Comparison of ENCODE assay signal across 24 cellular contexts in the genomic region with DNA sequence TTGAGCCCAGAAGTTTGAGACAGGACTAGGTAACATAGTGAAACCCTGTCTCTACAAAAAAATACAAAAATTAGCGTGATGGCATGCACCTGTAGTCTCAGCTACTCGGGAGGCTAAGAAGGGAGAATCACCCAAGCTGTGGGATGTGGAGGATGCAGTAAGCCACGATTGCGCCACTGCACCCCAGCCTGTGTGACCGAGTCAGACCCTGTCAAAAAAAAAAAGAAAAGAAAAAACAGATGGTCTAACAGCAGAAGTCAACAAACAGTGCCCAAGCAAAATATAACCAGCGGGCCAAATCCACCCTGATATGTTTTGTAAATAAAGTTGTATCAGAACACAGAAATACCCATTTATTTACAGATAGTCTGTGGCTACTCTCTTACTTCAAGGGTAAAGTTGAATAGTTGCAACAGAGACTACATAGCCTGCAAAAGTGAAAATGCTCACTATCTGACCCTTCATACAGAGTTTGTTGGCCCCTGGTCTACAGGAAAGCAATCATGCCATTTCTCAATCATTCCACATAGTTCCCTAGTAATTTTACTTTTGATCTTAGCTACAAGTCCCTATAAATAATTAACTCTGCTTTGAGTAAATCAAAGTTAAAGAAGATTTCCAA.
DNase-seq lines count a peak whose midpoint lies in the region; ATAC-seq, FAIRE-seq and TF ChIP-seq lines count a peak whose summit lies in the region.
"Had no signal": no experiment of that assay in that cellular context is flagged by ENCODE, and none has a peak within 500 bp of the region (broad histone marks: within the 10 kb centered on the region; RNA-seq: fewer than 3 reads in every experiment).

No MANE protein-coding gene starts in this region.

- H3K4me1 ChIP-seq in adipocyte (ENCODE audit: control insufficient read depth, insufficient read depth, low read length) (no peaks in the 10 kb centered on the region), HepG2 (ENCODE audit: insufficient read depth, low read length) (peaks cover 14% of the 10 kb centered on the region)
- H3K4me1 ChIP-seq: BLaER1 treated with 17β-estradiol and CSF1 and Interleukin-3, amounts not matched to agents 10 nM and 100 nM; HAP-1; SJCRH30 had no signal

- intact Hi-C loops in HepG2 (cut with micrococcal nuclease; ENCODE audit: unreplicated experiment), result loop anchor here (10.0 kb wide), 1 partner anchor 131 kb away; no protein-coding TSS in a partner anchor

- peaks cover 23% of the 10 kb centered on the region for H3K9me3 Mint-ChIP-seq in type B pancreatic cell
- H3K9me3 Mint-ChIP-seq: GM23338, HFFc6 had no signal

- H3K79me2 ChIP-seq in HepG2 (ENCODE audit: insufficient read depth, low read length), result no peaks in the 10 kb centered on the region

- TF ChIP-seq EP300 in HepG2 (IDR thresholded peaks at IDR 0.05; ENCODE audit: low read depth in 2 of 2, low read length in 2 of 2) (no peak), HepG2 (CRISPR knock-in tag; IDR thresholded peaks at IDR 0.05; ENCODE audit: borderline replicate concordance) (no peak)

- no peak for TF ChIP-seq POLR2A in HepG2 (IDR thresholded peaks at IDR 0.05; ENCODE audit: insufficient read depth in 1 of 2, low read depth in 2 of 2, low read length in 2 of 2)

- TF ChIP-seq CTCF in HepG2 (CRISPR knock-in tag; IDR thresholded peaks at IDR 0.05) (no peak), type B pancreatic cell (conservative IDR thresholded peaks at IDR 0.05) (no peak)

- H3K9ac ChIP-seq in adipocyte (ENCODE audit: low read length), result no peak overlapping the region
- H3K9ac ChIP-seq in HepG2 (ENCODE audit: insufficient read depth, low read depth, low read length), result no peak overlapping the region
- H3K9ac ChIP-seq: BLaER1 treated with 17β-estradiol and CSF1 and Interleukin-3, amounts not matched to agents 10 nM and 100 nM had no signal

- no peak overlapping the region for H3K4me3 Mint-ChIP-seq in type B pancreatic cell
- H3K4me3 Mint-ChIP-seq: CD4-positive, alpha-beta T cell; GM23338; HFFc6 had no signal

- H3K36me3 Mint-ChIP-seq in type B pancreatic cell, result peaks cover 4% of the 10 kb centered on the region

- H3K36me3 ChIP-seq in adipocyte (ENCODE audit: control insufficient read depth, insufficient read depth, low read length, severe bottlenecking), result no peaks in the 10 kb centered on the region
- no peaks in the 10 kb centered on the region for H3K36me3 ChIP-seq in HepG2 (replicated peaks in 1 of 2; ENCODE audit: control insufficient read depth in 1 of 2, insufficient read depth in 2 of 2, low read length in 2 of 2)
- H3K36me3 ChIP-seq: BLaER1 treated with 17β-estradiol and CSF1 and Interleukin-3, amounts not matched to agents 10 nM and 100 nM; HAP-1; SJCRH30 had no signal

- in situ Hi-C loops in HepG2 (cut with HindIII; ENCODE audit: extremely low pct_ligation_motif_present, low pct_unique_long_range_greater_than_20kb), result no loop called here

- H3K27ac Mint-ChIP-seq in type B pancreatic cell, result no peak overlapping the region
- H3K27ac Mint-ChIP-seq: CD4-positive, alpha-beta T cell; GM23338; HFFc6 had no signal

- POLR2A ChIA-PET in HepG2 (lab: Yijun Ruan, JAX), result no interaction called here

- FAIRE-seq in HepG2 (lab: Jason Lieb, UNC), result no peak
- FAIRE-seq: A204.1 had no signal

- no peak overlapping the region for H3K4me2 ChIP-seq in HepG2 (ENCODE audit: low read depth, low read length)
- H3K4me2 ChIP-seq: BLaER1 treated with 17β-estradiol and CSF1 and Interleukin-3, amounts not matched to agents 10 nM and 100 nM; GM23338; PC-9 had no signal

- H3K9me3 ChIP-seq in adipocyte (ENCODE audit: control insufficient read depth, low read length), result peaks cover 8% of the 10 kb centered on the region
- H3K9me3 ChIP-seq in HepG2 (ENCODE audit: low read length), result no peaks in the 10 kb centered on the region
- H3K9me3 ChIP-seq: HAP-1 had no signal

- peak; percentile 28 for DNase-seq in HuH-7.5 (ENCODE audit: low spot score)
- peak; percentile 1 for DNase-seq in adipocyte (ENCODE audit: low read depth)
- DNase-seq in HepG2 (ENCODE audit: low spot score), result peak; percentile 45
- DNase-seq in renal cortical epithelial cell (ENCODE audit: low read depth), result peak; percentile 50
- DNase-seq in Ammon's horn (ENCODE audit: low spot score), result no peak
- DNase-seq in 8988T, result no peak
- no peak for DNase-seq in type B pancreatic cell (ENCODE audit: extremely low spot score, unreplicated experiment)
- DNase-seq: CD4-positive, alpha-beta T cell; COR-L47; DMS53; HFFc6; NCI-H2029; NCI-H446; NCI-H524 treated with DMSO at 0.1 percent for 48 hours; NCI-H774; NK-92 treated with Interleukin-12 subunit alpha and Interleukin-12 subunit beta, amount 100 ng/mL, for 24 hours; PC-9; SJCRH30 had no signal

- 6% methylated on average over 6 of the region's 6 CpGs for WGBS in HepG2 (ENCODE audit: low lambda C conversion rate)

- TF ChIP-seq RAD21 in HepG2 (CRISPR knock-in tag; IDR thresholded peaks at IDR 0.05), result no peak

- H3K4me1 Mint-ChIP-seq in type B pancreatic cell (ENCODE audit: unreplicated experiment), result no peaks in the 10 kb centered on the region
- H3K4me1 Mint-ChIP-seq: GM23338 had no signal

- CTCF ChIA-PET in HepG2 (lab: Yijun Ruan, JAX; ENCODE audit: low intra/inter-chr PET ratio, low total read pairs), result no interaction called here

- no peaks in the 10 kb centered on the region for H4K20me1 ChIP-seq in HepG2 (ENCODE audit: insufficient read depth, low read length)
- H4K20me1 ChIP-seq: BLaER1 treated with 17β-estradiol and CSF1 and Interleukin-3, amounts not matched to agents 10 nM and 100 nM had no signal

- H3K4me3 ChIP-seq in adipocyte (ENCODE audit: low read length) (no peak overlapping the region), HepG2 (replicated peaks in 1 of 3; ENCODE audit: insufficient read depth in 1 of 3, low read depth in 2 of 3, low read length in 3 of 3) (no peak overlapping the region)
- H3K4me3 ChIP-seq: BLaER1 treated with 17β-estradiol and CSF1 and Interleukin-3, amounts not matched to agents 10 nM and 100 nM; GM23338; HAP-1; PC-9; SJCRH30 had no signal

- H3K27ac ChIP-seq in HepG2 (ENCODE audit: extremely low read length, insufficient read depth, low read length), result no peak overlapping the region
- H3K27ac ChIP-seq: BLaER1 treated with 17β-estradiol and CSF1 and Interleukin-3, amounts not matched to agents 10 nM and 100 nM; PC-9; SJCRH30 had no signal

- peak; percentile 86 for ATAC-seq in HepG2
- ATAC-seq: GM23338, Right ventricle myocardium inferior, SK-N-SH treated with all-trans-retinoic acid at 6 μM for 48 hours had no signal

- H2AFZ ChIP-seq in HepG2 (ENCODE audit: low read length), result no peak overlapping the region
- H2AFZ ChIP-seq: GM23338, PC-9 had no signal

- BruUV-seq in HepG2 (replicated peaks; lab: Mats Ljungman, UMichigan), result no TSS peak

- H3K27me3 ChIP-seq in adipocyte (replicated peaks; ENCODE audit: control insufficient read depth, insufficient read depth, low read length), result no peaks in the 10 kb centered on the region
- H3K27me3 ChIP-seq in HepG2 (ENCODE audit: control insufficient read depth in 1 of 2, insufficient read depth in 2 of 2, low read length in 2 of 2), result no peaks in the 10 kb centered on the region
- H3K27me3 ChIP-seq: BLaER1 treated with 17β-estradiol and CSF1 and Interleukin-3, amounts not matched to agents 10 nM and 100 nM; SJCRH30 had no signal

- no peaks in the 10 kb centered on the region for H3K27me3 Mint-ChIP-seq in type B pancreatic cell
- H3K27me3 Mint-ChIP-seq: CD4-positive, alpha-beta T cell had no signal

TF ChIP-seq in HepG2, 621 proteins besides CTCF, POLR2A, EP300 and RAD21 (continues in another document):
- peak; percentile 43; the same call in 1 of the 2 replicates for TF ChIP-seq ZNF770 (CRISPR knock-in tag; IDR thresholded peaks at IDR 0.05)
- TF ChIP-seq CEBPB (IDR thresholded peaks at IDR 0.05; ENCODE audit: borderline replicate concordance, low read depth, low read length), result peak; percentile 24; the same call in 1 of the 2 replicates

Comparison
In these comparisons a context has a peak if more than half of its experiments do, and no peak if none do; other contexts are left out.
1. DNase-seq: peak in HuH-7.5 (single experiment), adipocyte (single experiment), HepG2 (single experiment) and renal cortical epithelial cell (single experiment); none in Ammon's horn (single experiment), 8988T (single experiment) and type B pancreatic cell (single experiment).